Comparison of ENCODE assay signal across 30 cellular contexts in genomic region chr7:4136036-4136435, GRCh38.
A peak's percentile ranks its signal among the peaks of the same experiment; 100 is the strongest.
DNase-seq lines count a peak whose midpoint lies in the region; FAIRE-seq and TF ChIP-seq lines count a peak whose summit lies in the region.
"Had no signal": no experiment of that assay in that cellular context is flagged by ENCODE, and none has a peak within 500 bp of the region (broad histone marks: within the 10 kb centered on the region; RNA-seq: fewer than 3 reads in every experiment).

No MANE protein-coding gene starts in this region.

- H3K9me3 ChIP-seq in astrocyte (ENCODE audit: insufficient read depth, low read depth, low read length) (no peaks in the 10 kb centered on the region), kidney (ENCODE audit: control insufficient read depth in 1 of 2, low read length in 2 of 2) (no peaks in the 10 kb centered on the region), sigmoid colon (no peaks in the 10 kb centered on the region), SK-N-SH (no peaks in the 10 kb centered on the region), left ventricle myocardium inferior (replicated peaks) (no peaks in the 10 kb centered on the region)
- H3K9me3 ChIP-seq: adrenal gland, left lung, stomach, tibial nerve had no signal

- H3K4me3 ChIP-seq in astrocyte (ENCODE audit: insufficient read depth, low read depth, low read length) (no peak overlapping the region), kidney (ENCODE audit: low read length in 2 of 2) (no peak overlapping the region), sigmoid colon (no peak overlapping the region), SK-N-SH (ENCODE audit: low read depth in 2 of 2, low read length in 1 of 2) (no peak overlapping the region), left ventricle myocardium inferior (no peak overlapping the region)
- H3K4me3 ChIP-seq: adrenal gland, left lung, stomach, tibial nerve had no signal

- H3K36me3 ChIP-seq in astrocyte (ENCODE audit: insufficient read depth, low read length) (no peaks in the 10 kb centered on the region), kidney (ENCODE audit: control insufficient read depth in 1 of 2, insufficient read depth in 2 of 2, low read length in 2 of 2) (no peaks in the 10 kb centered on the region), sigmoid colon (no peaks in the 10 kb centered on the region), SK-N-SH (replicated peaks in 1 of 2; ENCODE audit: control insufficient read depth in 1 of 2, insufficient read depth in 2 of 2, low read length in 1 of 2) (no peaks in the 10 kb centered on the region), left ventricle myocardium inferior (no peaks in the 10 kb centered on the region)
- H3K36me3 ChIP-seq: adrenal gland, brain microvascular endothelial cell, left lung, stomach had no signal

- H3K27ac ChIP-seq in astrocyte (ENCODE audit: low read depth, low read length): no peak overlapping the region
- no peak overlapping the region for H3K27ac ChIP-seq in kidney (ENCODE audit: low read depth in 2 of 2, low read length in 2 of 2)
- no peak overlapping the region for H3K27ac ChIP-seq in sigmoid colon
- no peak overlapping the region for H3K27ac ChIP-seq in SK-N-SH (ENCODE audit: low read depth in 2 of 2, low read length in 1 of 2)
- no peak overlapping the region for H3K27ac ChIP-seq in left ventricle myocardium inferior (replicated peaks)
- H3K27ac ChIP-seq: adrenal gland, brain microvascular endothelial cell, left lung, stomach, tibial nerve had no signal

- FAIRE-seq in astrocyte (lab: Jason Lieb, UNC): no peak
- FAIRE-seq in kidney (lab: Jason Lieb, UNC): no peak
- FAIRE-seq: G401.6, HepG2, small intestine had no signal

- H3K4me1 ChIP-seq in astrocyte (ENCODE audit: insufficient read depth, low read length): no peaks in the 10 kb centered on the region
- no peaks in the 10 kb centered on the region for H3K4me1 ChIP-seq in kidney (ENCODE audit: control insufficient read depth in 1 of 2, insufficient read depth in 1 of 2, low read depth in 1 of 2, low read length in 2 of 2)
- peaks cover 0 to 12% (median 7%) of the 10 kb centered on the region in 4 donors for H3K4me1 ChIP-seq in sigmoid colon
- peaks cover 0 to 26% of the 10 kb centered on the region in 2 experiments; a peak in 1 of 4 replicates for H3K4me1 ChIP-seq in SK-N-SH (ENCODE audit: control insufficient read depth in 1 of 2, insufficient read depth in 2 of 2, low read depth in 1 of 2, low read length in 1 of 2)
- no peaks in the 10 kb centered on the region for H3K4me1 ChIP-seq in left ventricle myocardium inferior
- H3K4me1 ChIP-seq: adrenal gland, left lung, stomach, tibial nerve had no signal

- H3K27me3 ChIP-seq in astrocyte (ENCODE audit: insufficient read depth, low read length) (no peaks in the 10 kb centered on the region), sigmoid colon (no peaks in the 10 kb centered on the region), SK-N-SH (ENCODE audit: insufficient read depth) (no peaks in the 10 kb centered on the region), left ventricle myocardium inferior (ENCODE audit: low read depth) (no peaks in the 10 kb centered on the region)
- H3K27me3 ChIP-seq: adrenal gland, brain microvascular endothelial cell, left lung, stomach, tibial nerve had no signal

- no peak overlapping the region for H3K4me3 Mint-ChIP-seq in astrocyte (ENCODE audit: unreplicated experiment)
- H3K4me3 Mint-ChIP-seq: activated T-cell treated with anti-CD3 and anti-CD28 coated beads, Interleukin-2, amount 50 U/mL, for 24 hours; CD4-positive, alpha-beta T cell; mesothelial cell of epicardium; naive B cell had no signal

- no peaks in the 10 kb centered on the region for H3K79me2 ChIP-seq in astrocyte (ENCODE audit: insufficient read depth, low read length)
- no peaks in the 10 kb centered on the region for H3K79me2 ChIP-seq in SK-N-SH (ENCODE audit: insufficient read depth)

- CTCF ChIA-PET in SK-N-SH (lab: Yijun Ruan, JAX): interaction anchor here (1.0 to 1.5 kb wide), 3 partner anchors 9 to 1271 kb away, joined by 3 to 5 read pairs (median 4); no protein-coding TSS in a partner anchor

- H3K4me2 ChIP-seq in astrocyte (ENCODE audit: low read length): no peak overlapping the region
- H3K4me2 ChIP-seq in SK-N-SH: no peak overlapping the region

- H3K4me1 Mint-ChIP-seq in astrocyte (ENCODE audit: low read depth, unreplicated experiment): no peaks in the 10 kb centered on the region

- no peak for TF ChIP-seq RAD21 in SK-N-SH (IDR thresholded peaks at IDR 0.05; ENCODE audit: low read length)

- WGBS in sigmoid colon, 2 donors: 84 to 86% methylated on average over 11 of the region's 11 CpGs
- WGBS in SK-N-SH (ENCODE audit: low lambda C conversion rate): 68% methylated on average over 11 of the region's 11 CpGs

- H3K36me3 Mint-ChIP-seq in astrocyte (ENCODE audit: low read depth, unreplicated experiment): peaks cover 2% of the 10 kb centered on the region
- H3K36me3 Mint-ChIP-seq: naive B cell had no signal

- DNase-seq in NCI-H748 (lab: John Stamatoyannopoulos, UW; ENCODE audit: unreplicated experiment) (peak; percentile 28), NCI-H748 treated with DMSO at 0.1 percent for 48 hours (lab: John Stamatoyannopoulos, UW) (no peak), astrocyte (ENCODE audit: low read depth) (no peak), kidney (peak; percentile 30), sigmoid colon (peak; percentile 20), SK-N-SH (no peak), left ventricle myocardium inferior (no peak), AG08395 (ENCODE audit: low spot score) (no peak)
- DNase-seq: activated CD4-positive, alpha-beta T cell treated with anti-CD3 and anti-CD28 coated beads for 48 hours; activated T-cell treated with anti-CD3 and anti-CD28 coated beads, Interleukin-2, amount 50 U/mL, for 24 hours; adrenal gland; AML-193; brain microvascular endothelial cell; CD4-positive, alpha-beta T cell; DMS 273 treated with DMSO at 0.1 percent for 48 hours; effector CD4-positive, alpha-beta T cell; naive B cell; NCI-H146; PC-3; retina; Right ventricle myocardium superior; small intestine; stimulated activated CD4-positive, alpha-beta T cell treated with anti-CD3 and anti-CD28 coated beads, Interleukin-1b, Interleukin-23, amount 100 ng/mL, for 48 hours; stimulated activated CD8-positive, alpha-beta memory T cell treated with anti-CD3 and anti-CD28 coated beads, Interleukin-4, amount 100 ng/mL, for 48 hours; stomach had no signal

- TF ChIP-seq POLR2A in sigmoid colon (IDR thresholded peaks at IDR 0.05): no peak

- no peak for TF ChIP-seq EP300 in sigmoid colon (IDR thresholded peaks at IDR 0.05)
- no peak for TF ChIP-seq EP300 in SK-N-SH (IDR thresholded peaks at IDR 0.05; ENCODE audit: borderline replicate concordance in 1 of 2, low read depth in 1 of 2, low read length in 1 of 2)

- H3K9ac ChIP-seq in astrocyte (ENCODE audit: low read length) (no peak overlapping the region), kidney (ENCODE audit: low read length in 2 of 2) (no peak overlapping the region), SK-N-SH (no peak overlapping the region)

- no peak overlapping the region for H3K27ac Mint-ChIP-seq in astrocyte (ENCODE audit: unreplicated experiment)
- H3K27ac Mint-ChIP-seq: activated T-cell treated with anti-CD3 and anti-CD28 coated beads, Interleukin-2, amount 50 U/mL, for 24 hours; CD4-positive, alpha-beta T cell; mesothelial cell of epicardium; naive B cell had no signal

- H3F3A ChIP-seq in SK-N-SH (replicated peaks; ENCODE audit: insufficient read depth): no peaks in the 10 kb centered on the region

- H2AFZ ChIP-seq in astrocyte (ENCODE audit: low read depth, low read length) (peak overlapping the region; percentile 0), SK-N-SH (ENCODE audit: low read depth) (no peak overlapping the region)

- no peak for TF ChIP-seq CTCF in astrocyte (IDR thresholded peaks at IDR 0.05; ENCODE audit: insufficient read depth, low read depth, low read length)
- TF ChIP-seq CTCF in kidney (IDR thresholded peaks at IDR 0.05; ENCODE audit: borderline replicate concordance, extremely low read depth, insufficient read depth): no peak
- TF ChIP-seq CTCF in sigmoid colon (IDR thresholded peaks at IDR 0.05): no peak
- TF ChIP-seq CTCF in SK-N-SH (IDR thresholded peaks at IDR 0.05): no peak
- TF ChIP-seq CTCF in left ventricle myocardium inferior (IDR thresholded peaks at IDR 0.05; ENCODE audit: borderline replicate concordance): no peak

- peaks cover 61% of the 10 kb centered on the region for H3K27me3 Mint-ChIP-seq in astrocyte (ENCODE audit: low read depth, unreplicated experiment)
- H3K27me3 Mint-ChIP-seq: activated T-cell treated with anti-CD3 and anti-CD28 coated beads, Interleukin-2, amount 50 U/mL, for 24 hours; CD4-positive, alpha-beta T cell; naive B cell had no signal

- intact Hi-C loops in kidney (cut with DNase I) (no loop called here), sigmoid colon (cut with DNase I) (no loop called here), left ventricle myocardium inferior (cut with micrococcal nuclease) (no loop called here)

- H3K9me2 ChIP-seq in SK-N-SH: no peaks in the 10 kb centered on the region

- no peaks in the 10 kb centered on the region for H4K20me1 ChIP-seq in astrocyte (ENCODE audit: insufficient read depth, low read length)
- H4K20me1 ChIP-seq in SK-N-SH (ENCODE audit: insufficient read depth): no peaks in the 10 kb centered on the region

- POLR2A ChIA-PET in SK-N-SH (lab: Yijun Ruan, JAX): no interaction called here

- no peaks in the 10 kb centered on the region for H3K9me3 Mint-ChIP-seq in astrocyte (ENCODE audit: unreplicated experiment)
- H3K9me3 Mint-ChIP-seq: activated T-cell treated with anti-CD3 and anti-CD28 coated beads, Interleukin-2, amount 50 U/mL, for 24 hours; CD4-positive, alpha-beta T cell; mesothelial cell of epicardium; naive B cell had no signal

TF ChIP-seq in SK-N-SH, 30 proteins besides CTCF, POLR2A, EP300 and RAD21 (continues in another document):
- TF ChIP-seq SIN3A (IDR thresholded peaks at IDR 0.05; ENCODE audit: borderline replicate concordance, low read depth, low read length) (no peak), NFIC (IDR thresholded peaks at IDR 0.05; ENCODE audit: borderline replicate concordance) (no peak), POLR2AphosphoS5 (IDR thresholded peaks at IDR 0.05; ENCODE audit: low read depth, low read length) (no peak), MXI1 (IDR thresholded peaks at IDR 0.05; ENCODE audit: low read depth, low read length) (no peak), TAF1 (IDR thresholded peaks at IDR 0.05; ENCODE audit: borderline replicate concordance, low read depth, low read length) (no peak), USF1 (IDR thresholded peaks at IDR 0.05; ENCODE audit: borderline replicate concordance, low read depth) (no peak)

Comparison
In these comparisons a context has a peak if more than half of its experiments do, and no peak if none do; other contexts are left out.
1. DNase-seq: peak in NCI-H748 (single experiment), kidney (single experiment) and sigmoid colon (single experiment); none in NCI-H748 treated with DMSO at 0.1 percent for 48 hours (single experiment), astrocyte (single experiment), SK-N-SH (single experiment), left ventricle myocardium inferior (single experiment) and AG08395 (single experiment).